Comparison of ENCODE assay signal across 2 cellular contexts in genomic region chr4:32025840-32026459, GRCh38.
TF ChIP-seq lines count a peak whose summit lies in the region.

No MANE protein-coding gene starts in this region.

TF ChIP-seq in HepG2, 621 proteins besides CTCF, POLR2A, EP300 and RAD21 (continued from another document):
- TF ChIP-seq ZNF644 (CRISPR knock-in tag; IDR thresholded peaks at IDR 0.05; ENCODE audit: low read depth) (no peak), TBP (CRISPR knock-in tag; IDR thresholded peaks at IDR 0.05) (no peak)

TF ChIP-seq in SK-N-SH treated with all-trans-retinoic acid at 6 μM for 48 hours, 23 proteins besides CTCF, POLR2A, EP300 and RAD21 (continued from another document):
- TF ChIP-seq POU6F1 (CRISPR knock-in tag; IDR thresholded peaks at IDR 0.05; ENCODE audit: borderline replicate concordance, low read depth), result no peak
- TF ChIP-seq BACH2 (CRISPR knock-in tag; IDR thresholded peaks at IDR 0.05; ENCODE audit: borderline replicate concordance), result no peak
- no peak for TF ChIP-seq TCF4 (CRISPR knock-in tag; IDR thresholded peaks at IDR 0.05; ENCODE audit: borderline replicate concordance)
- no peak for TF ChIP-seq TOX (CRISPR knock-in tag; IDR thresholded peaks at IDR 0.05; ENCODE audit: borderline replicate concordance)
- no peak for TF ChIP-seq ZC3H10 (CRISPR knock-in tag; IDR thresholded peaks at IDR 0.05)
- TF ChIP-seq, protein P1, sequence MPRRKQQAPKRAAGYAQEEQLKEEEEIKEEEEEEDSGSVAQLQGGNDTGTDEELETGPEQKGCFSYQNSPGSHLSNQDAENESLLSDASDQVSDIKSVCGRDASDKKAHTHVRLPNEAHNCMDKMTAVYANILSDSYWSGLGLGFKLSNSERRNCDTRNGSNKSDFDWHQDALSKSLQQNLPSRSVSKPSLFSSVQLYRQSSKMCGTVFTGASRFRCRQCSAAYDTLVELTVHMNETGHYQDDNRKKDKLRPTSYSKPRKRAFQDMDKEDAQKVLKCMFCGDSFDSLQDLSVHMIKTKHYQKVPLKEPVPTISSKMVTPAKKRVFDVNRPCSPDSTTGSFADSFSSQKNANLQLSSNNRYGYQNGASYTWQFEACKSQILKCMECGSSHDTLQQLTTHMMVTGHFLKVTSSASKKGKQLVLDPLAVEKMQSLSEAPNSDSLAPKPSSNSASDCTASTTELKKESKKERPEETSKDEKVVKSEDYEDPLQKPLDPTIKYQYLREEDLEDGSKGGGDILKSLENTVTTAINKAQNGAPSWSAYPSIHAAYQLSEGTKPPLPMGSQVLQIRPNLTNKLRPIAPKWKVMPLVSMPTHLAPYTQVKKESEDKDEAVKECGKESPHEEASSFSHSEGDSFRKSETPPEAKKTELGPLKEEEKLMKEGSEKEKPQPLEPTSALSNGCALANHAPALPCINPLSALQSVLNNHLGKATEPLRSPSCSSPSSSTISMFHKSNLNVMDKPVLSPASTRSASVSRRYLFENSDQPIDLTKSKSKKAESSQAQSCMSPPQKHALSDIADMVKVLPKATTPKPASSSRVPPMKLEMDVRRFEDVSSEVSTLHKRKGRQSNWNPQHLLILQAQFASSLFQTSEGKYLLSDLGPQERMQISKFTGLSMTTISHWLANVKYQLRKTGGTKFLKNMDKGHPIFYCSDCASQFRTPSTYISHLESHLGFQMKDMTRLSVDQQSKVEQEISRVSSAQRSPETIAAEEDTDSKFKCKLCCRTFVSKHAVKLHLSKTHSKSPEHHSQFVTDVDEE (CRISPR knock-in tag; IDR thresholded peaks at IDR 0.05), result no peak
- TF ChIP-seq ZFP30 (CRISPR knock-in tag; IDR thresholded peaks at IDR 0.05), result no peak
- no peak for TF ChIP-seq ZNF70 (CRISPR knock-in tag; IDR thresholded peaks at IDR 0.05)
- no peak for TF ChIP-seq ZNF565 (CRISPR knock-in tag; conservative IDR thresholded peaks at IDR 0.05; ENCODE audit: low read depth)
- no peak for TF ChIP-seq ARNTL (CRISPR knock-in tag; IDR thresholded peaks at IDR 0.05; ENCODE audit: borderline replicate concordance, low read depth)
- TF ChIP-seq ZFP3 (CRISPR knock-in tag; IDR thresholded peaks at IDR 0.05), result no peak
- TF ChIP-seq GLIS3 (CRISPR knock-in tag; IDR thresholded peaks at IDR 0.05), result no peak
- no peak for TF ChIP-seq ESRRG (CRISPR knock-in tag; IDR thresholded peaks at IDR 0.05)
